In genomic region chr10:19862811-19863515, GRCh38 we compare ENCODE assay signal across 32 cellular contexts. TPM values are rescaled to one million over a fixed set of nuclear protein-coding genes. Genes with fewer than 3 reads are reported as not detected.
"Had no signal": no experiment of that assay in that cellular context is flagged by ENCODE, and none has a peak within 500 bp of the region (broad histone marks: within the 10 kb centered on the region; RNA-seq: fewer than 3 reads in every experiment).

No MANE protein-coding gene starts in this region.

- H3K27ac Mint-ChIP-seq: activated CD4-positive, alpha-beta memory T cell treated with anti-CD3 and anti-CD28 coated beads, Interleukin-2, amount 10 ng/mL, durations not matched to agents 7 days and 5 days; activated naive CD8-positive, alpha-beta T cell treated with anti-CD3 and anti-CD28 coated beads, Interleukin-2, amount 10 ng/mL, durations not matched to agents 7 days and 5 days; activated T-cell treated with anti-CD3 and anti-CD28 coated beads, Interleukin-2, amount 50 U/mL, for 72 hours; activated T-helper 2 cell treated with anti-CD3 and anti-CD28 coated beads, Interferon-gamma antibody, Interleukin-2, Interleukin-4, amounts not matched to agents 10 μg/mL and 5 μg/mL and 100 μg/mL, durations not matched to agents 14 hours and 24 hours and 36 hours had no signal

- H3K4me3 Mint-ChIP-seq: activated CD4-positive, alpha-beta memory T cell treated with anti-CD3 and anti-CD28 coated beads, Interleukin-2, amount 10 ng/mL, durations not matched to agents 7 days and 5 days; activated naive CD8-positive, alpha-beta T cell treated with anti-CD3 and anti-CD28 coated beads, Interleukin-2, amount 10 ng/mL, durations not matched to agents 7 days and 5 days; activated T-cell treated with anti-CD3 and anti-CD28 coated beads, Interleukin-2, amount 50 U/mL, for 72 hours had no signal

- H3K9ac ChIP-seq: KMS-11 had no signal

- H3K4me1 Mint-ChIP-seq: activated CD4-positive, alpha-beta memory T cell treated with anti-CD3 and anti-CD28 coated beads, Interleukin-2, amount 10 ng/mL, durations not matched to agents 7 days and 5 days; activated naive CD8-positive, alpha-beta T cell treated with anti-CD3 and anti-CD28 coated beads, Interleukin-2, amount 10 ng/mL, durations not matched to agents 7 days and 5 days had no signal

- H3K27ac ChIP-seq: adrenal gland, breast epithelium, KMS-11, Peyer's patch, RWPE1, SJSA1, VCaP had no signal

- H3K9me3 ChIP-seq: adrenal gland, MG63, Peyer's patch, SJSA1 had no signal

- H3K4me2 ChIP-seq: KMS-11 had no signal

- H3K4me1 ChIP-seq: adrenal gland, breast epithelium, Peyer's patch, SJSA1 had no signal

- H3K4me3 ChIP-seq: adrenal gland, breast epithelium, MG63, Peyer's patch, SJSA1 had no signal

- DNase-seq: activated CD4-positive, alpha-beta memory T cell treated with anti-CD3 and anti-CD28 coated beads, Interleukin-2, amount 10 ng/mL, durations not matched to agents 7 days and 5 days; activated CD4-positive, alpha-beta T cell treated with anti-CD3 and anti-CD28 coated beads, Interleukin-2, amount 50 U/mL, for 1 hour; activated CD4-positive, CD25-positive, alpha-beta regulatory T cell; activated gamma-delta T cell treated with Interleukin-2 at 50 U/mL for 16 hours; activated naive CD4-positive, alpha-beta T cell treated with anti-CD3 and anti-CD28 coated beads, Interleukin-2, amount 50 U/mL, for 16 hours; activated naive CD8-positive, alpha-beta T cell treated with anti-CD3 and anti-CD28 coated beads, Interleukin-2, amount 10 ng/mL, durations not matched to agents 7 days and 5 days; activated T-cell treated with anti-CD3 and anti-CD28 coated beads, Interleukin-2, amount 50 U/mL, for 72 hours; adrenal gland; anterior cingulate cortex; central memory CD4-positive, alpha-beta T cell; MG63; MV-4-11; NCI-H1092 treated with DMSO at 0.1 percent for 48 hours; NCI-H1417 treated with DMSO at 0.1 percent for 48 hours; NCI-H1694; NCI-H2029; NCI-H2107; NCI-H345; NCI-H510A treated with DMSO at 0.1 percent for 48 hours; NCI-H69; NK-92 treated with Interleukin-12 subunit alpha and Interleukin-12 subunit beta, amount 100 ng/mL, for 24 hours; Peyer's patch; Right ventricle myocardium superior; T-helper 1 cell had no signal

- H3K36me3 Mint-ChIP-seq: activated naive CD8-positive, alpha-beta T cell treated with anti-CD3 and anti-CD28 coated beads, Interleukin-2, amount 10 ng/mL, durations not matched to agents 7 days and 5 days had no signal

- H3K27me3 Mint-ChIP-seq: activated CD4-positive, alpha-beta memory T cell treated with anti-CD3 and anti-CD28 coated beads, Interleukin-2, amount 10 ng/mL, durations not matched to agents 7 days and 5 days; activated naive CD8-positive, alpha-beta T cell treated with anti-CD3 and anti-CD28 coated beads, Interleukin-2, amount 10 ng/mL, durations not matched to agents 7 days and 5 days had no signal

- H3K36me3 ChIP-seq: adrenal gland, breast epithelium, MG63, Peyer's patch, SJSA1 had no signal

- H3K27me3 ChIP-seq: adrenal gland, breast epithelium, MG63, Peyer's patch, SJSA1 had no signal

RNA-seq across cellular contexts. Expression of gene PLXDC2, which starts 46.7 kb away (rescaled TPM):
- total RNA-seq: activated CD4-positive, alpha-beta memory T cell treated with anti-CD3 and anti-CD28 coated beads, Interleukin-2, amount 10 ng/mL, durations not matched to agents 7 days and 5 days; activated CD8-positive, alpha-beta memory T cell treated with anti-CD3 and anti-CD28 coated beads for 36 hours; activated T-helper 2 cell treated with anti-CD3 and anti-CD28 coated beads, Interferon-gamma antibody, Interleukin-2, Interleukin-4, amounts not matched to agents 10 μg/mL and 5 μg/mL and 100 μg/mL, durations not matched to agents 14 hours and 24 hours and 36 hours; T-helper 2 cell treated with Interferon-gamma antibody and Interleukin-4, amounts not matched to agents 100 ng/mL and 5 ng/mL, for 36 hours had no signal
